ENCODE assay signal across 39 cellular contexts in genomic region chr19:15733895-15734294, GRCh38. TPM values are rescaled to one million over a fixed set of nuclear protein-coding genes. Genes with fewer than 3 reads are reported as not detected.
"Had no signal": no experiment of that assay in that cellular context is flagged by ENCODE, and none has a peak within 500 bp of the region (broad histone marks: within the 10 kb centered on the region; RNA-seq: fewer than 3 reads in every experiment).

No MANE protein-coding gene starts in this region.

- H3K36me3 ChIP-seq: adrenal gland, ascending aorta, brain microvascular endothelial cell, breast epithelium, cardiac muscle cell had no signal

- DNase-seq: activated effector memory CD4-positive, alpha-beta T cell treated with anti-CD3 and anti-CD28 coated beads, Interleukin-2, amount 50 U/mL, for 16 hours; activated effector memory CD4-positive, alpha-beta T cell treated with Interleukin-2 at 50 U/mL for 16 hours; activated gamma-delta T cell; activated gamma-delta T cell treated with Interleukin-2 at 50 U/mL for 16 hours; activated naive CD4-positive, alpha-beta T cell; activated naive CD4-positive, alpha-beta T cell treated with anti-CD3 and anti-CD28 coated beads for 36 hours; activated naive CD4-positive, alpha-beta T cell treated with anti-CD3 and anti-CD28 coated beads, Interleukin-2, amount 10 ng/mL, durations not matched to agents 7 days and 5 days; activated naive CD4-positive, alpha-beta T cell treated with anti-CD3 and anti-CD28 coated beads, Interleukin-2, amount 50 U/mL, for 16 hours; activated naive CD4-positive, alpha-beta T cell treated with Interleukin-2 at 50 U/mL for 16 hours; activated naive CD8-positive, alpha-beta T cell treated with anti-CD3 and anti-CD28 coated beads for 36 hours; activated naive CD8-positive, alpha-beta T cell treated with anti-CD3 and anti-CD28 coated beads, Interleukin-2, amount 10 ng/mL, durations not matched to agents 7 days and 5 days; activated naive CD8-positive, alpha-beta T cell treated with anti-CD3 and anti-CD28 coated beads, Interleukin-2, amount 50 U/mL, for 24 hours; activated T-cell treated with anti-CD3 and anti-CD28 coated beads, Interleukin-2, amount 50 U/mL, for 1 hour; activated T-cell treated with anti-CD3 and anti-CD28 coated beads, Interleukin-2, amount 50 U/mL, for 24 hours; activated T-cell treated with anti-CD3 and anti-CD28 coated beads, Interleukin-2, amount 50 U/mL, for 4 hours; activated T-cell treated with anti-CD3 and anti-CD28 coated beads, Interleukin-2, amount 50 U/mL, for 48 hours; activated T-cell treated with anti-CD3 and anti-CD28 coated beads, Interleukin-2, amount 50 U/mL, for 72 hours; adrenal gland; amniotic stem cell; amygdala; anterior cingulate cortex; aorta; body of pancreas; brain microvascular endothelial cell; caudate nucleus; central memory CD4-positive, alpha-beta T cell; cerebellar nuclear complex had no signal

- H3K27ac ChIP-seq: adrenal gland, ascending aorta, body of pancreas, brain microvascular endothelial cell, breast epithelium, cardiac muscle cell had no signal

- H3K4me1 ChIP-seq: adrenal gland, ascending aorta, body of pancreas, breast epithelium had no signal

- H3K27me3 ChIP-seq: adrenal gland, ascending aorta, body of pancreas, brain microvascular endothelial cell, breast epithelium, cardiac muscle cell had no signal

- H3K9me3 ChIP-seq: adrenal gland, ascending aorta, body of pancreas, breast epithelium had no signal

- FAIRE-seq: astrocyte had no signal

- H3K4me3 ChIP-seq: adrenal gland, ascending aorta, body of pancreas, breast epithelium, cardiac muscle cell had no signal

- ATAC-seq: activated naive CD4-positive, alpha-beta T cell treated with anti-CD3 and anti-CD28 coated beads, Interleukin-2, amount 50 U/mL, for 72 hours; activated naive CD8-positive, alpha-beta T cell treated with anti-CD3 and anti-CD28 coated beads, Interleukin-2, amount 50 U/mL, for 24 hours; activated T-cell treated with anti-CD3 and anti-CD28 coated beads, Interleukin-2, amount 50 U/mL, for 4 hours; activated T-cell treated with anti-CD3 and anti-CD28 coated beads, Interleukin-2, amount 50 U/mL, for 72 hours; activated T-helper 17 cell treated with anti-CD3 and anti-CD28 coated beads, Interleukin-2, amount 50 U/mL, for 72 hours; body of pancreas had no signal

RNA-seq across cellular contexts. Expression of gene OR10H3, which starts 3.9 kb away (rescaled TPM):
- total RNA-seq: activated naive CD4-positive, alpha-beta T cell treated with anti-CD3 and anti-CD28 coated beads for 36 hours; activated naive CD4-positive, alpha-beta T cell treated with anti-CD3 and anti-CD28 coated beads, Interleukin-2, amount 50 U/mL, for 72 hours; activated naive CD8-positive, alpha-beta T cell treated with anti-CD3 and anti-CD28 coated beads for 36 hours; activated naive CD8-positive, alpha-beta T cell treated with anti-CD3 and anti-CD28 coated beads, Interleukin-2, amount 10 ng/mL, durations not matched to agents 7 days and 5 days; activated T-cell treated with anti-CD3 and anti-CD28 coated beads, Interleukin-2, amount 50 U/mL, for 4 hours; activated T-cell treated with anti-CD3 and anti-CD28 coated beads, Interleukin-2, amount 50 U/mL, for 72 hours; activated T-helper 1 cell treated with anti-CD3 and anti-CD28 coated beads, Interleukin-12 subunit alpha, Interleukin-12 subunit beta, Interleukin-2, Interleukin-4 antibody, amounts not matched to agents 30 ng/mL and 10 ng/mL and 1 ng/mL, durations not matched to agents 14 hours and 24 hours and 36 hours; activated T-helper 17 cell treated with anti-CD3 and anti-CD28 coated beads, Interleukin-2, amount 50 U/mL, for 72 hours; activated T-helper 2 cell treated with anti-CD3 and anti-CD28 coated beads, Interferon-gamma antibody, Interleukin-2, Interleukin-4, amounts not matched to agents 10 μg/mL and 5 μg/mL and 100 μg/mL, durations not matched to agents 14 hours and 24 hours and 36 hours; adrenal gland; aorta; ascending aorta; astrocyte; body of pancreas; breast epithelium; cardiac muscle cell; cardiac septum; cerebellum; chondrocyte had no signal
- polyA plus RNA-seq: adipose tissue, adrenal gland, aorta, cardiac muscle cell had no signal

RNA-seq across cellular contexts. Expression of gene OR10H2, which starts 6.1 kb away (rescaled TPM):
- total RNA-seq: activated naive CD4-positive, alpha-beta T cell treated with anti-CD3 and anti-CD28 coated beads for 36 hours; activated naive CD4-positive, alpha-beta T cell treated with anti-CD3 and anti-CD28 coated beads, Interleukin-2, amount 50 U/mL, for 72 hours; activated naive CD8-positive, alpha-beta T cell treated with anti-CD3 and anti-CD28 coated beads for 36 hours; activated naive CD8-positive, alpha-beta T cell treated with anti-CD3 and anti-CD28 coated beads, Interleukin-2, amount 10 ng/mL, durations not matched to agents 7 days and 5 days; activated T-cell treated with anti-CD3 and anti-CD28 coated beads, Interleukin-2, amount 50 U/mL, for 4 hours; activated T-cell treated with anti-CD3 and anti-CD28 coated beads, Interleukin-2, amount 50 U/mL, for 72 hours; activated T-helper 1 cell treated with anti-CD3 and anti-CD28 coated beads, Interleukin-12 subunit alpha, Interleukin-12 subunit beta, Interleukin-2, Interleukin-4 antibody, amounts not matched to agents 30 ng/mL and 10 ng/mL and 1 ng/mL, durations not matched to agents 14 hours and 24 hours and 36 hours; activated T-helper 17 cell treated with anti-CD3 and anti-CD28 coated beads, Interleukin-2, amount 50 U/mL, for 72 hours; activated T-helper 2 cell treated with anti-CD3 and anti-CD28 coated beads, Interferon-gamma antibody, Interleukin-2, Interleukin-4, amounts not matched to agents 10 μg/mL and 5 μg/mL and 100 μg/mL, durations not matched to agents 14 hours and 24 hours and 36 hours; adrenal gland; aorta; ascending aorta; astrocyte; body of pancreas; breast epithelium; cardiac muscle cell; cardiac septum; cerebellum; chondrocyte had no signal
- polyA plus RNA-seq: adipose tissue, adrenal gland, aorta, cardiac muscle cell had no signal

RNA-seq across cellular contexts. Expression of gene OR10H5, which starts 53.6 kb away (rescaled TPM):
- total RNA-seq: activated naive CD4-positive, alpha-beta T cell treated with anti-CD3 and anti-CD28 coated beads for 36 hours; activated naive CD4-positive, alpha-beta T cell treated with anti-CD3 and anti-CD28 coated beads, Interleukin-2, amount 50 U/mL, for 72 hours; activated naive CD8-positive, alpha-beta T cell treated with anti-CD3 and anti-CD28 coated beads for 36 hours; activated naive CD8-positive, alpha-beta T cell treated with anti-CD3 and anti-CD28 coated beads, Interleukin-2, amount 10 ng/mL, durations not matched to agents 7 days and 5 days; activated T-cell treated with anti-CD3 and anti-CD28 coated beads, Interleukin-2, amount 50 U/mL, for 4 hours; activated T-cell treated with anti-CD3 and anti-CD28 coated beads, Interleukin-2, amount 50 U/mL, for 72 hours; activated T-helper 1 cell treated with anti-CD3 and anti-CD28 coated beads, Interleukin-12 subunit alpha, Interleukin-12 subunit beta, Interleukin-2, Interleukin-4 antibody, amounts not matched to agents 30 ng/mL and 10 ng/mL and 1 ng/mL, durations not matched to agents 14 hours and 24 hours and 36 hours; activated T-helper 17 cell treated with anti-CD3 and anti-CD28 coated beads, Interleukin-2, amount 50 U/mL, for 72 hours; activated T-helper 2 cell treated with anti-CD3 and anti-CD28 coated beads, Interferon-gamma antibody, Interleukin-2, Interleukin-4, amounts not matched to agents 10 μg/mL and 5 μg/mL and 100 μg/mL, durations not matched to agents 14 hours and 24 hours and 36 hours; adrenal gland; aorta; ascending aorta; astrocyte; body of pancreas; breast epithelium; cardiac muscle cell; cardiac septum; cerebellum; chondrocyte had no signal
- polyA plus RNA-seq: adrenal gland, aorta, cardiac muscle cell had no signal
